Comparison of ENCODE assay signal across 25 cellular contexts in the genomic region with DNA sequence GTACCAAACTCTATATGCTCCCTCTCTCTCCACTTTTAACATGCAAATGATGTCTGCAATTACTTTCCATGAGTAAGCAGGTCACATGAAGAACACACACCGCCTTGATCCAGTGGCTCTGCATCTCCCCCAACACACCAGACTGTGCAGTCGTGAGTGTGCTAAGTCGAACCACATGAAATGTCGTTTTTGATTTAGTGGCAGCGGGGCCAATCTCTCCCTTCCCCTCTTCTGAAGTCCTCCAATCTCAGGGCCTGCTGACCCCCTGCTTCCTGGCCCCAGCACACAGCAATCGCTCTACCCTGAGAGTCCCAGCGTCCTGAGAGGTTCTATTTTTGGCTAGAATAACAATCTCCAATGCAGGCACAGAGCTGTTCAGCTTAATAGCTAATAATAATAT.
DNase-seq lines count a peak whose midpoint lies in the region; ATAC-seq, FAIRE-seq and TF ChIP-seq lines count a peak whose summit lies in the region.
"Had no signal": no experiment of that assay in that cellular context is flagged by ENCODE, and none has a peak within 500 bp of the region (broad histone marks: within the 10 kb centered on the region; RNA-seq: fewer than 3 reads in every experiment).

No MANE protein-coding gene starts in this region.

- H4K91ac ChIP-seq in H9 (ENCODE audit: insufficient read length, low read depth, low read length) (no peak overlapping the region), H1 (replicated peaks; ENCODE audit: insufficient read length, low read length) (peak overlapping the region; percentile 46)

- no peak for TF ChIP-seq POLR2A in H1 (IDR thresholded peaks at IDR 0.05; ENCODE audit: control extremely low read depth in 1 of 2, low read depth in 2 of 2, low read length in 2 of 2)

- intact Hi-C loops in kidney (cut with DNase I): no loop called here

- H3K79me2 ChIP-seq in H9 (ENCODE audit: insufficient read depth, low read length): no peaks in the 10 kb centered on the region
- H3K79me2 ChIP-seq in H1 (ENCODE audit: control insufficient read depth in 1 of 2, insufficient read depth in 2 of 2, low read length in 2 of 2): no peaks in the 10 kb centered on the region
- H3K79me2 ChIP-seq in neural cell (replicated peaks; ENCODE audit: insufficient read depth, low read length): no peaks in the 10 kb centered on the region

- H3T11ph ChIP-seq in H9 (ENCODE audit: low read length): no peak overlapping the region

- no peak for DNase-seq in T-helper 2 cell treated with Interferon-gamma antibody and Interleukin-4, amounts not matched to agents 5 μg/mL and 100 μg/mL, for 36 hours (ENCODE audit: low spot score)
- DNase-seq in T-helper 2 cell: no peak
- no peak for DNase-seq in H9
- DNase-seq in H1 (ENCODE audit: low read depth in 1 of 2, low spot score in 2 of 2): no peak
- no peak for DNase-seq in kidney
- DNase-seq in RKO (ENCODE audit: low spot score): no peak
- DNase-seq: 8988T; activated CD4-positive, alpha-beta T cell treated with anti-CD3 and anti-CD28 coated beads for 4 hours; CD4-positive, alpha-beta memory T cell; DMS 273 treated with DMSO at 0.1 percent for 48 hours; GM23248; naive thymus-derived CD8-positive, alpha-beta T cell; NCI-H1694; NCI-H2171; NCI-H524; posterior cingulate gyrus; sigmoid colon; trophoblast cell had no signal

- no peak for ATAC-seq in GM21528 (IDR thresholded peaks at IDR 0.05; ENCODE audit: low FRiP score, unreplicated experiment)
- ATAC-seq: naive thymus-derived CD8-positive, alpha-beta T cell; Panc1 had no signal

- WGBS in H9 (ENCODE audit: extremely low coverage, insufficient read length, low lambda C conversion rate): no CpG with 5 or more reads among the region's 7 CpGs
- 56% methylated on average over 7 of the region's 7 CpGs; no CpG with 5 or more reads in 1 of the 2 experiments for WGBS in H1 (ENCODE audit: extremely low coverage in 1 of 2, insufficient coverage in 1 of 2, insufficient read length in 1 of 2, insufficient replicate concordance in 2 of 2, low coverage in 1 of 2, low lambda C conversion rate in 2 of 2, missing lambda C conversion rate in 1 of 2), 2 experiments

- peaks cover 14% of the 10 kb centered on the region for H3K4me1 Mint-ChIP-seq in T-helper 2 cell treated with Interferon-gamma antibody and Interleukin-4, amounts not matched to agents 5 μg/mL and 100 μg/mL, for 36 hours (ENCODE audit: low read depth)
- H3K4me1 Mint-ChIP-seq in H9: peaks cover 16 to 28% of the 10 kb centered on the region in 2 experiments

- no peaks in the 10 kb centered on the region for H3K9me3 ChIP-seq in H9 (ENCODE audit: control insufficient read depth, low read depth, low read length)
- no peaks in the 10 kb centered on the region; a peak in 1 of 4 replicates for H3K9me3 ChIP-seq in H1 (ENCODE audit: insufficient read depth in 2 of 2, low read depth in 1 of 2, low read length in 1 of 2)
- H3K9me3 ChIP-seq in neural cell (ENCODE audit: low read length): no peaks in the 10 kb centered on the region
- no peaks in the 10 kb centered on the region for H3K9me3 ChIP-seq in kidney (ENCODE audit: control insufficient read depth in 1 of 2, low read length in 2 of 2)
- H3K9me3 ChIP-seq: sigmoid colon had no signal

- no peak overlapping the region for H3K9ac ChIP-seq in H9 (ENCODE audit: extremely low read depth, insufficient read length, low read length)
- no peak overlapping the region for H3K9ac ChIP-seq in H1 (replicated peaks in 1 of 4; ENCODE audit: extremely low read depth in 1 of 4, low read depth in 3 of 4, low read length in 3 of 4)
- peak overlapping the region; percentile 5 for H3K9ac ChIP-seq in neural cell (ENCODE audit: low read length)
- no peak overlapping the region for H3K9ac ChIP-seq in kidney (ENCODE audit: low read length in 2 of 2)
- H3K9ac ChIP-seq: GM23248, KMS-11 had no signal

- no peak overlapping the region for H3K4me3 Mint-ChIP-seq in T-helper 2 cell treated with Interferon-gamma antibody and Interleukin-4, amounts not matched to agents 5 μg/mL and 100 μg/mL, for 36 hours
- no peak overlapping the region for H3K4me3 Mint-ChIP-seq in H9
- H3K4me3 Mint-ChIP-seq: activated naive CD8-positive, alpha-beta T cell; CD4-positive, alpha-beta memory T cell; naive thymus-derived CD8-positive, alpha-beta T cell; T-helper 1 cell treated with Interleukin-12 subunit alpha and Interleukin-12 subunit beta and Interleukin-4 antibody, amounts not matched to agents 30 μg/mL and 1 μg/mL, for 36 hours had no signal

- no peak overlapping the region for H3K4ac ChIP-seq in H9 (ENCODE audit: low read depth, low read length)
- H3K4ac ChIP-seq in H1 (replicated peaks; ENCODE audit: insufficient read length, low read depth, low read length): no peak overlapping the region

- H2BK120ac ChIP-seq in H9 (ENCODE audit: low read depth, low read length, poor library complexity, severe bottlenecking) (no peak overlapping the region), H1 (replicated peaks; ENCODE audit: low read depth, low read length) (no peak overlapping the region)

- H4K20me1 ChIP-seq in H9 (ENCODE audit: control insufficient read depth, insufficient read depth, insufficient read length) (no peaks in the 10 kb centered on the region), H1 (replicated peaks in 1 of 2; ENCODE audit: control insufficient read depth in 1 of 2, insufficient read depth in 2 of 2, low read length in 2 of 2) (no peaks in the 10 kb centered on the region), neural cell (ENCODE audit: insufficient read depth) (no peaks in the 10 kb centered on the region)

- H2BK12ac ChIP-seq in H9 (ENCODE audit: insufficient read length, low read depth, low read length) (no peak overlapping the region), H1 (ENCODE audit: low read depth, low read length) (no peak overlapping the region; the same call in 1 of the 2 replicates)

- peak overlapping the region; percentile 28 for H3K27ac Mint-ChIP-seq in T-helper 2 cell treated with Interferon-gamma antibody and Interleukin-4, amounts not matched to agents 5 μg/mL and 100 μg/mL, for 36 hours
- H3K27ac Mint-ChIP-seq in H9: peak overlapping the region in 1 of 3 experiments; percentile 41; a peak in 1 of 7 replicates
- H3K27ac Mint-ChIP-seq: activated naive CD8-positive, alpha-beta T cell; T-helper 1 cell treated with Interleukin-12 subunit alpha and Interleukin-12 subunit beta and Interleukin-4 antibody, amounts not matched to agents 30 μg/mL and 1 μg/mL, for 36 hours had no signal

- CTCF ChIA-PET in H1 (lab: Charles Lee; ENCODE audit: partially characterized antibody): no interaction called here

- H3K36me3 ChIP-seq in H1 (ENCODE audit: control insufficient read depth in 2 of 4, insufficient read depth in 4 of 4, low read length in 3 of 4) (no peaks in the 10 kb centered on the region), neural cell (ENCODE audit: insufficient read depth, low read length) (no peaks in the 10 kb centered on the region), kidney (ENCODE audit: control insufficient read depth in 1 of 2, insufficient read depth in 2 of 2, low read length in 2 of 2) (no peaks in the 10 kb centered on the region)
- H3K36me3 ChIP-seq: sigmoid colon had no signal

- H3K9me2 ChIP-seq in neural cell (ENCODE audit: insufficient read depth, low read length): no peaks in the 10 kb centered on the region

- H3K27me3 ChIP-seq in H9 (ENCODE audit: insufficient read depth, low read length): no peaks in the 10 kb centered on the region
- peaks cover 0 to 8% (median 2%) of the 10 kb centered on the region in 4 experiments; a peak in 4 of 7 replicates for H3K27me3 ChIP-seq in H1 (replicated peaks in 1 of 4; ENCODE audit: control insufficient read depth in 3 of 4, extremely low read depth in 1 of 4, insufficient read depth in 3 of 4, low read length in 3 of 4)
- H3K27me3 ChIP-seq in neural cell (ENCODE audit: insufficient read depth, low read depth, low read length): no peaks in the 10 kb centered on the region
- H3K27me3 ChIP-seq: sigmoid colon had no signal

- H2BK20ac ChIP-seq in H9 (ENCODE audit: low read depth, low read length, poor library complexity, severe bottlenecking): no peak overlapping the region
- no peak overlapping the region for H2BK20ac ChIP-seq in H1 (ENCODE audit: low read length)

- TF ChIP-seq EP300 in H1 (IDR thresholded peaks at IDR 0.05; ENCODE audit: borderline replicate concordance in 1 of 2, low read depth in 2 of 2, low read length in 2 of 2) (no peak), neural cell (conservative IDR thresholded peaks at IDR 0.05; ENCODE audit: poor library complexity, severe bottlenecking) (no peak)

- H3K18ac ChIP-seq in H9 (ENCODE audit: insufficient read length, low read depth, low read length): peak overlapping the region; percentile 27
- no peak overlapping the region for H3K18ac ChIP-seq in H1 (ENCODE audit: extremely low read depth, low read length)

- no peaks in the 10 kb centered on the region for H3K36me3 Mint-ChIP-seq in T-helper 2 cell treated with Interferon-gamma antibody and Interleukin-4, amounts not matched to agents 5 μg/mL and 100 μg/mL, for 36 hours (ENCODE audit: low read depth)
- peaks cover 0 to 4% (median 0%) of the 10 kb centered on the region in 3 experiments; a peak in 1 of 7 replicates for H3K36me3 Mint-ChIP-seq in H9 (ENCODE audit: insufficient read depth in 1 of 3, low read depth in 3 of 3)
- H3K36me3 Mint-ChIP-seq: CD4-positive, alpha-beta memory T cell; naive thymus-derived CD8-positive, alpha-beta T cell had no signal

- TF ChIP-seq CTCF in H9 (conservative IDR thresholded peaks at IDR 0.05) (no peak), H1 (IDR thresholded peaks at IDR 0.05; ENCODE audit: control extremely low read depth in 1 of 3, insufficient read depth in 1 of 3, low read depth in 1 of 3, low read length in 3 of 3) (no peak), neural cell (IDR thresholded peaks at IDR 0.05; ENCODE audit: poor library complexity, severe bottlenecking) (no peak), kidney (IDR thresholded peaks at IDR 0.05; ENCODE audit: borderline replicate concordance, extremely low read depth, insufficient read depth) (no peak)

- H3K4me1 ChIP-seq in H9 (ENCODE audit: insufficient read depth, low read length) (peaks cover 9% of the 10 kb centered on the region; the same call in 1 of the 2 replicates), H1 (replicated peaks in 1 of 4; ENCODE audit: control insufficient read depth in 3 of 4, insufficient read depth in 4 of 4, low read length in 3 of 4) (peaks cover 4 to 8% (median 7%) of the 10 kb centered on the region in 4 experiments; a peak in 6 of 7 replicates), kidney (ENCODE audit: control insufficient read depth in 1 of 2, insufficient read depth in 1 of 2, low read depth in 1 of 2, low read length in 2 of 2) (peaks cover 0 to 2% of the 10 kb centered on the region in 2 donors)
- H3K4me1 ChIP-seq: sigmoid colon had no signal

- H3K4me3 ChIP-seq in H1 (ENCODE audit: extremely low read depth in 1 of 4, insufficient read depth in 2 of 4, low read depth in 3 of 4, low read length in 4 of 4): no peak overlapping the region
- peak overlapping the region; percentile 11 for H3K4me3 ChIP-seq in neural cell (ENCODE audit: low read length)
- no peak overlapping the region for H3K4me3 ChIP-seq in kidney (ENCODE audit: low read length in 2 of 2)
- H3K4me3 ChIP-seq: GM23248, sigmoid colon had no signal

- H3K56ac ChIP-seq in H9 (ENCODE audit: insufficient read length, low read depth, low read length) (no peak overlapping the region), H1 (replicated peaks; ENCODE audit: insufficient read length, low read depth, low read length) (no peak overlapping the region)

- H3K4me2 ChIP-seq in H9 (ENCODE audit: insufficient read depth, insufficient read length, low read length): no peak overlapping the region
- peak overlapping the region in 1 of 2 experiments; percentile 1; a peak in 1 of 4 replicates for H3K4me2 ChIP-seq in H1 (ENCODE audit: insufficient read depth in 1 of 2, low read depth in 2 of 2, low read length in 2 of 2)
- peak overlapping the region; percentile 17 for H3K4me2 ChIP-seq in neural cell (ENCODE audit: low read length)
- H3K4me2 ChIP-seq: KMS-11 had no signal

- no peak overlapping the region for H3K27ac ChIP-seq in H9 (ENCODE audit: insufficient read length, low read depth, low read length)
- no peak overlapping the region for H3K27ac ChIP-seq in H1 (ENCODE audit: low read depth, low read length)
- peak overlapping the region; percentile 33 for H3K27ac ChIP-seq in neural cell (ENCODE audit: low read length)
- peak overlapping the region in 1 of 2 donors; percentile 2 for H3K27ac ChIP-seq in kidney (ENCODE audit: low read depth in 2 of 2, low read length in 2 of 2)
- H3K27ac ChIP-seq: GM23248, KMS-11, sigmoid colon had no signal

- H3K14ac ChIP-seq in H9 (ENCODE audit: insufficient read depth, low read length) (no peak overlapping the region; the same call in 1 of the 2 replicates), H1 (ENCODE audit: insufficient read length) (no peak overlapping the region)

- TF ChIP-seq RAD21 in H1 (IDR thresholded peaks at IDR 0.05 in 1 of 2, conservative IDR thresholded peaks at IDR 0.05 in 1 of 2; ENCODE audit: low read depth in 2 of 2, low read length in 2 of 2) (no peak), neural cell (conservative IDR thresholded peaks at IDR 0.05) (no peak)

- peaks cover 4% of the 10 kb centered on the region for H3F3A ChIP-seq in neural cell (ENCODE audit: insufficient read depth, low read length, poor library complexity, severe bottlenecking)

- H2BK5ac ChIP-seq in H9 (ENCODE audit: insufficient read length, low read length) (no peak overlapping the region), H1 (ENCODE audit: low read depth, low read length) (no peak overlapping the region)

- FAIRE-seq in H1 (lab: Jason Lieb, UNC): no peak
- no peak for FAIRE-seq in kidney (lab: Jason Lieb, UNC)
- FAIRE-seq: GM18507 had no signal

- H4K8ac ChIP-seq in H9 (replicated peaks; ENCODE audit: insufficient read length, low read depth, low read length): no peak overlapping the region
- no peak overlapping the region for H4K8ac ChIP-seq in H1 (ENCODE audit: extremely low read depth, insufficient read depth, low read length)

- no peaks in the 10 kb centered on the region for H3K27me3 Mint-ChIP-seq in T-helper 2 cell treated with Interferon-gamma antibody and Interleukin-4, amounts not matched to agents 5 μg/mL and 100 μg/mL, for 36 hours (ENCODE audit: low read depth)
- H3K27me3 Mint-ChIP-seq in H9 (ENCODE audit: low read depth): peaks cover 39% of the 10 kb centered on the region
- H3K27me3 Mint-ChIP-seq: activated naive CD8-positive, alpha-beta T cell had no signal

- H3K9me3 Mint-ChIP-seq in T-helper 2 cell treated with Interferon-gamma antibody and Interleukin-4, amounts not matched to agents 5 μg/mL and 100 μg/mL, for 36 hours: peaks cover 8% of the 10 kb centered on the region
- peaks cover 5 to 6% of the 10 kb centered on the region in 2 experiments; a peak in 4 of 5 replicates for H3K9me3 Mint-ChIP-seq in H9
- H3K9me3 Mint-ChIP-seq: CD4-positive, alpha-beta memory T cell had no signal

- no peak overlapping the region for H2BK15ac ChIP-seq in H9 (ENCODE audit: low read depth, low read length)
- H2BK15ac ChIP-seq in H1 (ENCODE audit: low read length): no peak overlapping the region

- H4K5ac ChIP-seq in H9 (ENCODE audit: insufficient read length, low read depth, low read length) (no peak overlapping the region), H1 (ENCODE audit: insufficient read length, low read depth, low read length) (no peak overlapping the region)

- no peaks in the 10 kb centered on the region for H3K79me1 ChIP-seq in H9 (ENCODE audit: insufficient read depth, low read depth, low read length, poor library complexity, severe bottlenecking)
- H3K79me1 ChIP-seq in H1 (ENCODE audit: low read depth, low read length): no peaks in the 10 kb centered on the region

- H2AK5ac ChIP-seq in H9 (ENCODE audit: insufficient read length, low read length) (no peak overlapping the region), H1 (ENCODE audit: low read depth, low read length) (no peak overlapping the region)

- no peak overlapping the region for H3K23ac ChIP-seq in H9 (ENCODE audit: insufficient read length, low read depth, low read length)
- no peak overlapping the region for H3K23ac ChIP-seq in H1 (ENCODE audit: insufficient read length)

- POLR2A ChIA-PET in H1 (lab: Charles Lee; ENCODE audit: partially characterized antibody): no interaction called here

- H3K23me2 ChIP-seq in H9 (ENCODE audit: insufficient read length, low read depth, low read length, poor library complexity, severe bottlenecking) (no peaks in the 10 kb centered on the region), H1 (ENCODE audit: low read depth, low read length) (peaks cover 8% of the 10 kb centered on the region; the same call in 1 of the 2 replicates)

- no peak overlapping the region for H2AFZ ChIP-seq in H9 (ENCODE audit: low read length)
- H2AFZ ChIP-seq in H1 (ENCODE audit: low read length): no peak overlapping the region
- H2AFZ ChIP-seq in neural cell (ENCODE audit: low read depth, low read length): no peak overlapping the region
- H2AFZ ChIP-seq: GM23248 had no signal
